18 cellular contexts compared by ENCODE assay signal in the genomic region with DNA sequence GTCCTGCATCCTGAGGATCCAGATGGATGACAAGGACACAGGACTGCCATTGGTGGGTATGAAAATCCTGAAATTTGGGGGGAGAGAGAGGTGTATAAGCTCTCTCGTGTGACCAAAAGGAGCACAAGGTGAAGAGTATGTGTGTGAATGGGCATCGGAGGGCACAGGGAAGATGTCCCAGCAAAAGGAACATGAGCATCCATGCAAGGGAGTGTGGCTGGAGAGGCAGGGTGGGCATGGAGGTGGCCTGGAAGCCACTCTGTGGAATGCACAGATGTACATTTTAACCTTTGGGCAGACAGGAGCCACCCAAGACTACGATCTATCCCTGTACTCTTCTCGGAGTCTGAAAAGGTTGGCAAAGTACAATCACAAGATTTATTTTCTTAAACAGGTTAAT. TPM values are rescaled to one million over a fixed set of nuclear protein-coding genes. Genes with fewer than 3 reads are reported as not detected.
DNase-seq lines count a peak whose midpoint lies in the region; ATAC-seq and TF ChIP-seq lines count a peak whose summit lies in the region.
"Had no signal": no experiment of that assay in that cellular context is flagged by ENCODE, and none has a peak within 500 bp of the region (broad histone marks: within the 10 kb centered on the region; RNA-seq: fewer than 3 reads in every experiment).

No MANE protein-coding gene starts in this region.

- H3K27me3 ChIP-seq in ascending aorta = no peaks in the 10 kb centered on the region

- no peaks in the 10 kb centered on the region for H3K4me1 Mint-ChIP-seq in neural crest cell

- peak overlapping the region; percentile 41 to 42 for H3K27ac ChIP-seq in ascending aorta
- H3K27ac ChIP-seq: C4-2B, prostate gland, SK-N-MC had no signal

- H3K9me3 ChIP-seq in ascending aorta = no peaks in the 10 kb centered on the region
- H3K9me3 ChIP-seq: prostate gland, thoracic aorta had no signal

- no peak for ATAC-seq in GM18870 (IDR thresholded peaks at IDR 0.05; ENCODE audit: unreplicated experiment)

- peak; percentile 33 for DNase-seq in activated CD8-positive, alpha-beta memory T cell treated with anti-CD3 and anti-CD28 coated beads, Interleukin-2, amount 50 U/mL, for 48 hours
- no peak for DNase-seq in activated CD8-positive, alpha-beta memory T cell treated with anti-CD3 and anti-CD28 coated beads for 24 hours
- DNase-seq in ascending aorta (ENCODE audit: low spot score in 2 of 2) (no peak), neural crest cell (ENCODE audit: low read depth, low spot score) (no peak), NK-92 (lab: John Stamatoyannopoulos, UW; ENCODE audit: unreplicated experiment) (no peak), NCI-H1694 treated with DMSO at 0.1 percent for 48 hours (lab: John Stamatoyannopoulos, UW) (no peak)
- DNase-seq: activated CD4-positive, CD25-positive, alpha-beta regulatory T cell treated with anti-CD3 and anti-CD28 coated beads, Interleukin-2, amount 50 U/mL, for 72 hours; DMS79; NCI-H1417; NCI-H2171; stimulated activated CD4-positive, alpha-beta T cell treated with anti-CD3 and anti-CD28 coated beads, Interleukin-4, amount 100 ng/mL, for 4 hours had no signal

- intact Hi-C loops in ascending aorta (cut with DNase I) = no loop called here

- no peaks in the 10 kb centered on the region for H3K4me1 ChIP-seq in ascending aorta
- H3K4me1 ChIP-seq: prostate gland had no signal

- peaks cover 42 to 57% of the 10 kb centered on the region in 2 donors for H3K36me3 ChIP-seq in ascending aorta
- H3K36me3 ChIP-seq: prostate gland had no signal

- peaks cover 27% of the 10 kb centered on the region for H3K36me3 Mint-ChIP-seq in neural crest cell (ENCODE audit: low read depth)

- no peak overlapping the region for H3K4me3 ChIP-seq in ascending aorta
- H3K4me3 ChIP-seq: prostate gland, SK-N-MC, thoracic aorta had no signal

- peak; percentile 5 for TF ChIP-seq POLR2A in GM19193 (IDR thresholded peaks at IDR 0.05; ENCODE audit: extremely low read depth, insufficient read depth, insufficient read length)

- H3K9me3 Mint-ChIP-seq in neural crest cell = no peaks in the 10 kb centered on the region
- H3K9me3 Mint-ChIP-seq: nephron had no signal

- H3K27ac Mint-ChIP-seq in neural crest cell (ENCODE audit: unreplicated experiment) = peak overlapping the region; percentile 23

- TF ChIP-seq CTCF in ascending aorta (IDR thresholded peaks at IDR 0.05) (no peak), neural crest cell (conservative IDR thresholded peaks at IDR 0.05) (no peak)

- no peaks in the 10 kb centered on the region for H3K27me3 Mint-ChIP-seq in neural crest cell (ENCODE audit: low read depth)

- no peak overlapping the region for H3K4me3 Mint-ChIP-seq in neural crest cell
- H3K4me3 Mint-ChIP-seq: nephron had no signal

RNA-seq across cellular contexts. Expression of a gene that starts 54.5 kb away (rescaled TPM):
- 38.6 TPM for total RNA-seq in ascending aorta
- 29.2 and 30.9 TPM in 2 replicates for total RNA-seq in neural crest cell
